In genomic region chr11:58573451-58574104, GRCh38 we compare ENCODE assay signal across 8 cellular contexts. TPM values are rescaled to one million over a fixed set of nuclear protein-coding genes. Genes with fewer than 3 reads are reported as not detected.
DNase-seq lines count a peak whose midpoint lies in the region; ATAC-seq and TF ChIP-seq lines count a peak whose summit lies in the region.

No MANE protein-coding gene starts in this region.

- no peak overlapping the region for H2AFZ ChIP-seq in SU-DHL-6 (ENCODE audit: low read depth, low read length, severe bottlenecking)

- 40% methylated on average over 4 of the region's 4 CpGs for WGBS in right lobe of liver (ENCODE audit: insufficient coverage, low coverage, low lambda C conversion rate, missing lambda C conversion rate)

- peaks cover 7% of the 10 kb centered on the region; the same call in 1 of the 2 replicates for H4K20me1 ChIP-seq in SU-DHL-6 (ENCODE audit: low read depth, low read length)

- no peaks in the 10 kb centered on the region for H3K27me3 ChIP-seq in SU-DHL-6 (ENCODE audit: low read length)
- H3K27me3 ChIP-seq in right lobe of liver = no peaks in the 10 kb centered on the region

- H3K79me2 ChIP-seq in SU-DHL-6 (ENCODE audit: insufficient read depth, low read length) = peaks cover 80% of the 10 kb centered on the region

- peak overlapping the region; percentile 97 for H3K27ac ChIP-seq in SU-DHL-6 (ENCODE audit: low read depth, low read length)
- peak overlapping the region; percentile 86 for H3K27ac ChIP-seq in angular gyrus (ENCODE audit: low read depth, low read length)
- H3K27ac ChIP-seq in right lobe of liver = peak overlapping the region in 2 of 3 donors; percentile 24 to 29

- H3K36me3 ChIP-seq in SU-DHL-6 (ENCODE audit: low read length) = peaks cover 22% of the 10 kb centered on the region
- H3K36me3 ChIP-seq in right lobe of liver = peaks cover 0 to 7% (median 3%) of the 10 kb centered on the region in 4 donors

- TF ChIP-seq CTCF in SU-DHL-6 (IDR thresholded peaks at IDR 0.05; ENCODE audit: insufficient read depth, low read length, poor library complexity, severe bottlenecking) (no peak), right lobe of liver (IDR thresholded peaks at IDR 0.05) (no peak)

- H3K4me1 ChIP-seq in right lobe of liver = peaks cover 0 to 26% (median 6%) of the 10 kb centered on the region in 4 donors

- H3K4me3 ChIP-seq in SU-DHL-6 (ENCODE audit: insufficient read depth, low read length, poor library complexity, severe bottlenecking) (peak overlapping the region; percentile 89), right lobe of liver (no peak overlapping the region)

- no peak for TF ChIP-seq POLR2A in right lobe of liver (IDR thresholded peaks at IDR 0.05)

- intact Hi-C loops in right lobe of liver (cut with DNase I) = no loop called here

- H3K4me2 ChIP-seq in SU-DHL-6 (ENCODE audit: low read depth, low read length, poor library complexity, severe bottlenecking) = peak overlapping the region; percentile 97

- no peaks in the 10 kb centered on the region for H3K9me2 ChIP-seq in SU-DHL-6 (replicated peaks; ENCODE audit: insufficient read depth, low read length)

- peaks cover 46% of the 10 kb centered on the region for H3F3A ChIP-seq in SU-DHL-6 (ENCODE audit: insufficient read depth)

- ATAC-seq in GM18519 (IDR thresholded peaks at IDR 0.05; ENCODE audit: low FRiP score, unreplicated experiment) (peak; percentile 25), HG03354 (IDR thresholded peaks at IDR 0.05; ENCODE audit: poor library complexity, severe bottlenecking, unreplicated experiment) (peak; percentile 28), right lobe of liver (peak in 1 of 4 donors; percentile 9), HG02571 (IDR thresholded peaks at IDR 0.05; ENCODE audit: unreplicated experiment) (no peak)

- H3K9me3 ChIP-seq in SU-DHL-6 (ENCODE audit: insufficient read depth, low read length) (no peaks in the 10 kb centered on the region), right lobe of liver (no peaks in the 10 kb centered on the region)

- peak in 1 of 3 donors; percentile 52 for DNase-seq in right lobe of liver
- DNase-seq in stimulated activated CD8-positive, alpha-beta memory T cell treated with anti-CD3 and anti-CD28 coated beads, Interleukin-7, amount 100 ng/mL, for 1 hour (ENCODE audit: low read depth in 2 of 2) = peak; percentile 16 to 19
- DNase-seq in hippocampal formation (lab: John Stamatoyannopoulos, UW) = no peak

- peak overlapping the region; percentile 96 for H3K9ac ChIP-seq in SU-DHL-6 (ENCODE audit: low read length)

RNA-seq across cellular contexts. Expression of gene LPXN, which starts 2.1 kb away (rescaled TPM):
- 1 to 10 TPM; 3.9 to 8.4 (median 5.5) TPM for total RNA-seq in right lobe of liver

RNA-seq across cellular contexts. Expression of gene ZFP91, which starts 5.3 kb away (rescaled TPM):
- total RNA-seq in right lobe of liver = 10 to 100 TPM; 19.5 to 27.0 (median 24.3) TPM

RNA-seq across cellular contexts. Expression of gene CNTF, which starts 48.9 kb away (rescaled TPM):
- total RNA-seq in right lobe of liver = under 1 TPM; 0.37 to 0.87 (median 0.72) TPM

Comparison
In these comparisons a context has a peak if more than half of its experiments do, and no peak if none do; other contexts are left out.
1. H3K27ac ChIP-seq: peak in every context shown above with its lines; median percentile 97 in SU-DHL-6; 86 in angular gyrus; 26 in right lobe of liver.
2. DNase-seq: peak in stimulated activated CD8-positive, alpha-beta memory T cell treated with anti-CD3 and anti-CD28 coated beads, Interleukin-7, amount 100 ng/mL, for 1 hour (2 of 2); none in hippocampal formation (0 of 2).